14 cellular contexts compared by ENCODE assay signal in the genomic region with DNA sequence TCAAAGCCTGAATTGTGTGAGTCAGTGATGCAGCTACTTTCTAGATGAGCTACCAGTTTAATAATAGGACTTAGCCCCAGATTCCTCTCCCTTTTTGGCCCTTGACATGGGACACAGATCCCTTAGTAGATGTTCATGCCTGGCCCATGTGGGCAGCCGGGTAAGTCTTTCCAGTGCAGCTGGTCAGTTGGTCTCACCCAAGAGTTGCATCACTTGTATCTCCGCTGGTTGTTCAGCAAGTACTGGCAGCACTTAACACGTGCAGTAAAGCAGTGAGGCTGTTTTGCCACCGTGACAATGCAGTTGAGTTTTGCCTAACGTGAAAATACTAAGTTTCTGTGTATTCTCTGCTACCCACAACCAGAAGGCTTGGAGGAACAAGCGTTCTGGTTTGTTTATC. TPM values are rescaled to one million over a fixed set of nuclear protein-coding genes. Genes with fewer than 3 reads are reported as not detected.
A peak's percentile ranks its signal among the peaks of the same experiment; 100 is the strongest.
DNase-seq lines count a peak whose midpoint lies in the region; ATAC-seq and TF ChIP-seq lines count a peak whose summit lies in the region.
"Had no signal": no experiment of that assay in that cellular context is flagged by ENCODE, and none has a peak within 500 bp of the region (broad histone marks: within the 10 kb centered on the region; RNA-seq: fewer than 3 reads in every experiment).

No MANE protein-coding gene starts in this region.

- no peak for TF ChIP-seq POLR2A in upper lobe of left lung (IDR thresholded peaks at IDR 0.05)

- no peaks in the 10 kb centered on the region for H3K9me3 ChIP-seq in T-helper 17 cell (ENCODE audit: control insufficient read depth, low read length, poor library complexity, severe bottlenecking)
- H3K9me3 ChIP-seq in upper lobe of left lung = no peaks in the 10 kb centered on the region

- ATAC-seq in GM19468 (IDR thresholded peaks at IDR 0.05; ENCODE audit: extremely low read depth, unreplicated experiment) (peak; percentile 11), HG02885 (IDR thresholded peaks at IDR 0.05; ENCODE audit: poor library complexity, unreplicated experiment) (peak; percentile 38), T-helper 17 cell (no peak), upper lobe of left lung (ENCODE audit: low FRiP score in 2 of 2) (no peak)
- ATAC-seq: foreskin keratinocyte; naive thymus-derived CD4-positive, alpha-beta T cell had no signal

- H3K4me1 ChIP-seq in upper lobe of left lung = peaks cover 14 to 45% (median 18%) of the 10 kb centered on the region in 4 donors
- H3K4me1 ChIP-seq: foreskin keratinocyte had no signal

- no peak overlapping the region for H3K4me3 Mint-ChIP-seq in T-helper 17 cell

- 88 to 92% methylated on average over 3 to 6 of the region's 6 CpGs for WGBS in upper lobe of left lung, 2 donors

- no peak overlapping the region for H3K4me3 ChIP-seq in upper lobe of left lung

- CTCF ChIA-PET in GM10248 (lab: Yijun Ruan, JAX) = interaction anchor here (0.8 to 1.4 kb wide), 5 partner anchors 9 to 39 kb away, joined by 3 to 5 read pairs (median 3); no protein-coding TSS in a partner anchor

- peak overlapping the region; percentile 82 for H3K27ac Mint-ChIP-seq in T-helper 17 cell

- no peaks in the 10 kb centered on the region for H3K27me3 Mint-ChIP-seq in T-helper 17 cell
- H3K27me3 Mint-ChIP-seq: naive thymus-derived CD4-positive, alpha-beta T cell had no signal

- no peak overlapping the region for H3K27ac ChIP-seq in upper lobe of left lung
- H3K27ac ChIP-seq: foreskin keratinocyte, WERI-Rb-1 had no signal

- H3K27me3 ChIP-seq in upper lobe of left lung = no peaks in the 10 kb centered on the region
- H3K27me3 ChIP-seq: foreskin keratinocyte had no signal

- DNase-seq in GM10248 (ENCODE audit: extremely low spot score) (peak; percentile 20), T-helper 17 cell (no peak), OCI-M1 (lab: John Stamatoyannopoulos, UW) (no peak), SKM-1 treated with dmso at 0.1 percent for 144 hours (lab: John Stamatoyannopoulos, UW; ENCODE audit: unreplicated experiment) (no peak), NCI-H128 (lab: John Stamatoyannopoulos, UW; ENCODE audit: unreplicated experiment) (no peak), upper lobe of left lung (no peak)
- DNase-seq: foreskin keratinocyte; islet precursor cell; naive thymus-derived CD4-positive, alpha-beta T cell; NCI-H1105; NCI-H748 treated with DMSO at 0.1 percent for 48 hours; WERI-Rb-1 had no signal

- TF ChIP-seq EP300 in upper lobe of left lung (IDR thresholded peaks at IDR 0.05) = no peak

- peaks cover 5% of the 10 kb centered on the region for H3K36me3 Mint-ChIP-seq in T-helper 17 cell (ENCODE audit: low read depth)

- peaks cover 0 to 16% (median 2%) of the 10 kb centered on the region in 4 donors for H3K36me3 ChIP-seq in upper lobe of left lung

- TF ChIP-seq CTCF in GM10248 (IDR thresholded peaks at IDR 0.05; ENCODE audit: control extremely low read depth, extremely low read depth, low read depth, missing control alignments) (no peak), upper lobe of left lung (IDR thresholded peaks at IDR 0.05) (no peak)

- peaks cover 34% of the 10 kb centered on the region for H3K4me1 Mint-ChIP-seq in T-helper 17 cell

- POLR2A ChIA-PET in GM10248 (lab: Yijun Ruan, JAX) = no interaction called here

RNA-seq across cellular contexts. Expression of a gene that starts 50.1 kb away (rescaled TPM):
- total RNA-seq in T-helper 17 cell (100 to 1,000 TPM in 1 of 2 donors, 10 to 100 TPM in 1; 78.8 to 104 TPM), upper lobe of left lung (100 to 1,000 TPM in 2 of 6 donors, 10 to 100 TPM in 4; 50.3 to 130 (median 67.4) TPM)

Comparison
In these comparisons a context has a peak if more than half of its experiments do, and no peak if none do; other contexts are left out.
1. ATAC-seq: peak in GM19468 (single experiment) and HG02885 (single experiment); none in T-helper 17 cell (single experiment) and upper lobe of left lung (0 of 2).